In genomic region chr7:95527033-95527775, GRCh38 we compare ENCODE assay signal across 9 cellular contexts. TPM values are rescaled to one million over a fixed set of nuclear protein-coding genes. Genes with fewer than 3 reads are reported as not detected.
DNase-seq lines count a peak whose midpoint lies in the region; ATAC-seq, FAIRE-seq and TF ChIP-seq lines count a peak whose summit lies in the region.
"Had no signal": no experiment of that assay in that cellular context is flagged by ENCODE, and none has a peak within 500 bp of the region (broad histone marks: within the 10 kb centered on the region; RNA-seq: fewer than 3 reads in every experiment).

No MANE protein-coding gene starts in this region.

- TF ChIP-seq EP300 in stomach (IDR thresholded peaks at IDR 0.05) = no peak

- DNase-seq in AML-193 (lab: John Stamatoyannopoulos, UW) (peak; percentile 54 to 63), NCI-H82 treated with DMSO at 0.1 percent for 48 hours (lab: John Stamatoyannopoulos, UW; ENCODE audit: unreplicated experiment) (peak; percentile 71), bronchial epithelial cell (ENCODE audit: low read depth) (peak; percentile 38), kidney (no peak), stomach (no peak)

- no peak for FAIRE-seq in bronchial epithelial cell (lab: Jason Lieb, UNC)
- peak; percentile 83 for FAIRE-seq in kidney (lab: Jason Lieb, UNC)

- H3K9me3 ChIP-seq in kidney (ENCODE audit: control insufficient read depth in 1 of 2, low read length in 2 of 2) (no peaks in the 10 kb centered on the region), stomach (no peaks in the 10 kb centered on the region)
- H3K9me3 ChIP-seq: neutrophil had no signal

- H3K27ac ChIP-seq in kidney (ENCODE audit: low read depth in 2 of 2, low read length in 2 of 2) (no peak overlapping the region), stomach (no peak overlapping the region)
- H3K27ac ChIP-seq: neutrophil had no signal

- H3K9ac ChIP-seq in kidney (ENCODE audit: low read length in 2 of 2) = peak overlapping the region in 1 of 2 donors; percentile 20

- TF ChIP-seq CTCF in bronchial epithelial cell (IDR thresholded peaks at IDR 0.05; ENCODE audit: insufficient read depth, low read length, severe bottlenecking) (peak; percentile 75), kidney (IDR thresholded peaks at IDR 0.05; ENCODE audit: borderline replicate concordance, extremely low read depth, insufficient read depth) (peak; percentile 94), stomach (IDR thresholded peaks at IDR 0.05) (peak in 5 of 7 experiments; percentile 78 to 96 (median 84))

- peaks cover 4 to 11% of the 10 kb centered on the region in 2 donors for H3K4me1 ChIP-seq in kidney (ENCODE audit: control insufficient read depth in 1 of 2, insufficient read depth in 1 of 2, low read depth in 1 of 2, low read length in 2 of 2)
- peaks cover 0 to 7% (median 5%) of the 10 kb centered on the region in 4 donors for H3K4me1 ChIP-seq in stomach

- H3K27me3 ChIP-seq in bronchial epithelial cell (ENCODE audit: control insufficient read depth, insufficient read depth, low read length) (peaks cover 3% of the 10 kb centered on the region), stomach (peaks cover 0 to 4% (median 0%) of the 10 kb centered on the region in 3 donors)
- H3K27me3 ChIP-seq: neutrophil had no signal

- intact Hi-C loops in kidney (cut with DNase I) = loop anchor here (5.0 kb wide), 1 partner anchor 160 kb away; no protein-coding TSS in a partner anchor
- intact Hi-C loops in stomach (cut with DNase I; ENCODE audit: low total_unique reads) = loop anchor here (5.0 kb wide), 1 partner anchor 160 kb away; no protein-coding TSS in a partner anchor

- H3K36me3 ChIP-seq in bronchial epithelial cell (ENCODE audit: control insufficient read depth, insufficient read depth, low read length) (no peaks in the 10 kb centered on the region), kidney (ENCODE audit: control insufficient read depth in 1 of 2, insufficient read depth in 2 of 2, low read length in 2 of 2) (no peaks in the 10 kb centered on the region), stomach (no peaks in the 10 kb centered on the region)
- H3K36me3 ChIP-seq: neutrophil had no signal

- WGBS in stomach, 5 donors = 22 to 28% (median 23%) methylated on average over 5 of the region's 5 CpGs

- H3K4me3 ChIP-seq in bronchial epithelial cell (ENCODE audit: low read depth, low read length) = no peak overlapping the region
- no peak overlapping the region for H3K4me3 ChIP-seq in kidney (ENCODE audit: low read length in 2 of 2)
- no peak overlapping the region for H3K4me3 ChIP-seq in stomach

- no peak for TF ChIP-seq POLR2A in stomach (IDR thresholded peaks at IDR 0.05)

- peak; percentile 81 for ATAC-seq in GM18511 (IDR thresholded peaks at IDR 0.05; ENCODE audit: unreplicated experiment)
- ATAC-seq in HG03457 (IDR thresholded peaks at IDR 0.05; ENCODE audit: unreplicated experiment) = peak; percentile 65
- no peak for ATAC-seq in HG03025 (IDR thresholded peaks at IDR 0.05; ENCODE audit: low FRiP score, unreplicated experiment)

RNA-seq across cellular contexts. Expression of gene ASB4, which starts 41.5 kb away (rescaled TPM):
- total RNA-seq in bronchial epithelial cell (under 0.01 TPM in 1 of 2 replicates, not detected in the other), kidney (not detected), stomach (under 1 TPM in 1 of 5 donors, not detected in 4; 0.18 TPM)
- polyA plus RNA-seq in kidney (ENCODE audit: insufficient read depth, low read depth, low replicate concordance) (0.09 TPM), stomach (1 to 10 TPM in 1 of 3 donors, under 1 TPM in 2; 0.03 to 1.7 (median 0.37) TPM)

Comparison
In these comparisons a context has a peak if more than half of its experiments do, and no peak if none do; other contexts are left out.
1. DNase-seq: peak in AML-193 (2 of 2), NCI-H82 treated with DMSO at 0.1 percent for 48 hours (single experiment) and bronchial epithelial cell (single experiment); none in kidney (single experiment) and stomach (single experiment).
2. Peak in every context shown above with its lines, with median percentiles within 50 percentile points of each other: CTCF ChIP-seq.